In the genomic region with DNA sequence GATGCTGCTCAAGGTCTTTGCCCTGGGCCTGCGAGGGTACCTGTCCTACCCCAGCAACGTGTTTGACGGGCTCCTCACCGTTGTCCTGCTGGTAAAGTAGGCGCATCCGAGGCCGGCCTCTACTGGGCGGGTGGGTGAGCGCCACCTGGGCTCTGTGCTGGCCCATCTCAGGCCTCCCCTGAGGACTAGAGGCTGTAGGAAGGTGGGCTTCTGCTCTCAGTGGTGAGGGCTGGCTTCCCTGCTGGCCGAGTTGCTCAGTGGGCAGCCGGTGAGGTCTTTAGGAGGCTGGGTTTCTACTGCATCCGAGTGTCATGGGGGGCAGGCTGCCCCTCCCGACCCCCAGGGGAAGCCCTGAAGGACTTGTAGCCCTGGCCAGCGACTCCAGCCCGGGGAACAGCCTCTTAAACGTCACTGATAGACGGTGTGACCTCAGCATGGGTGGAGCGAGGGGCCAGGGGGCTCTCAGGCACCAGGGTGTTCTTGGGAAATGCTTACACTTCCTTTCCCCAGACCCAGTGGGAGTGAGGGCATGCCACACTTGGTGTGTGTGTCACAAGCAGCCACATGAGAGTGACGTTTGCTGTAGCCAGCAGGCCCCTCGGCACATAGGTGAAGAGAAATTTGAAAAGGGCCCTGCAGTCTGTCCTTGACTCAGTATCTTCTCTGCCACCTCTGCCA, we compare ENCODE assay signal across 15 cellular contexts.
"Had no signal": no experiment of that assay in that cellular context is flagged by ENCODE, and none has a peak within 500 bp of the region (broad histone marks: within the 10 kb centered on the region; RNA-seq: fewer than 3 reads in every experiment).

No MANE protein-coding gene starts in this region.

- H3K27ac ChIP-seq: left ventricle myocardium inferior, thoracic aorta, uterus had no signal

- H3K36me3 ChIP-seq: uterus had no signal

- H3K9me3 ChIP-seq: heart right ventricle, left ventricle myocardium inferior, thoracic aorta, uterus had no signal

- DNase-seq: activated CD4-positive, alpha-beta T cell treated with anti-CD3 and anti-CD28 coated beads for 1 hour; activated CD8-positive, alpha-beta T cell treated with anti-CD3 and anti-CD28 coated beads, Interleukin-2, amount 10 ng/mL, durations not matched to agents 7 days and 5 days; activated naive CD4-positive, alpha-beta T cell treated with anti-CD3 and anti-CD28 coated beads for 36 hours; erythroblast; foreskin fibroblast; heart right ventricle; left ventricle myocardium inferior; mesenchymal stem cell; stimulated activated CD4-positive, alpha-beta T cell treated with anti-CD3 and anti-CD28 coated beads, Interleukin-2, amount 100 ng/mL, for 48 hours; stimulated activated CD8-positive, alpha-beta memory T cell treated with anti-CD3 and anti-CD28 coated beads, Interleukin-4, amount 100 ng/mL, for 48 hours; SW 1271; uterus had no signal

- H3K4me1 Mint-ChIP-seq: nephron had no signal

- H3K27me3 ChIP-seq: heart right ventricle, uterus had no signal

- H3K27ac Mint-ChIP-seq: activated CD8-positive, alpha-beta T cell treated with anti-CD3 and anti-CD28 coated beads, Interleukin-2, amount 10 ng/mL, durations not matched to agents 7 days and 5 days; activated naive CD4-positive, alpha-beta T cell treated with anti-CD3 and anti-CD28 coated beads for 36 hours; nephron; stimulated activated naive CD8-positive, alpha-beta T cell treated with anti-CD3 and anti-CD28 coated beads, Interleukin-15, Interleukin-2, amounts not matched to agents 100 ng/mL and 50 ng/mL, for 24 hours had no signal

- H3K4me3 ChIP-seq: heart right ventricle, left ventricle myocardium inferior, thoracic aorta, uterus had no signal

- H3K27me3 Mint-ChIP-seq: stimulated activated naive CD8-positive, alpha-beta T cell treated with anti-CD3 and anti-CD28 coated beads, Interleukin-15, Interleukin-2, amounts not matched to agents 100 ng/mL and 50 ng/mL, for 24 hours had no signal

- H3K4me3 Mint-ChIP-seq: activated CD8-positive, alpha-beta T cell treated with anti-CD3 and anti-CD28 coated beads, Interleukin-2, amount 10 ng/mL, durations not matched to agents 7 days and 5 days; activated naive CD4-positive, alpha-beta T cell treated with anti-CD3 and anti-CD28 coated beads for 36 hours; nephron; stimulated activated naive CD8-positive, alpha-beta T cell treated with anti-CD3 and anti-CD28 coated beads, Interleukin-15, Interleukin-2, amounts not matched to agents 100 ng/mL and 50 ng/mL, for 24 hours had no signal

- H3K9me3 Mint-ChIP-seq: activated naive CD4-positive, alpha-beta T cell treated with anti-CD3 and anti-CD28 coated beads for 36 hours; nephron; stimulated activated naive CD8-positive, alpha-beta T cell treated with anti-CD3 and anti-CD28 coated beads, Interleukin-15, Interleukin-2, amounts not matched to agents 100 ng/mL and 50 ng/mL, for 24 hours had no signal
